Comparison of ENCODE assay signal across 35 cellular contexts in the genomic region with DNA sequence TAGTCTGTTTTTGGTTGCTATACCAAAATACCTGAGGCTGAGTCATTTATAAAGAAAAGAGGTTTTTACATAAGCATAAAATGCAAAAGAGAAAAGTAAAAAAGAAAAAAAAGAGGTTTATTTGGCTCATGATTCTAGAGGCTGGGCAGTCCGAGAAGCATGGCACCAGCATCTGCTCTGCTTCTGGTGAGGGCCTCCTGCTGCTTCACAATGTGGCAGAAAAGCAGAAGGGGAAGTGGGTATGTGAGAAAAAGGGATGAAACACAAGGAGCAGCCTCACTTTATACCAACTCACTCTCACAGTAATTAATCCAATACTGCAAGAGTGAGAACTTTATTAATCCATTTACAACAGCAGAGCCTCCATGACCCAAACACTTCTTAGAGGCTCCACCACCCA. TPM values are rescaled to one million over a fixed set of nuclear protein-coding genes. Genes with fewer than 3 reads are reported as not detected.
"Had no signal": no experiment of that assay in that cellular context is flagged by ENCODE, and none has a peak within 500 bp of the region (broad histone marks: within the 10 kb centered on the region; RNA-seq: fewer than 3 reads in every experiment).

No MANE protein-coding gene starts in this region.

- DNase-seq: naive thymus-derived CD8-positive, alpha-beta T cell; nephron progenitor cell; nucleus accumbens; pancreas; posterior cingulate gyrus; psoas muscle; right cardiac atrium; spleen; stimulated activated CD4-positive, alpha-beta T cell treated with anti-CD3 and anti-CD28 coated beads, Interleukin-12 subunit alpha, Interleukin-12 subunit beta, amount 100 ng/mL, for 4 hours; stimulated activated CD4-positive, alpha-beta T cell treated with anti-CD3 and anti-CD28 coated beads, Interleukin-1b, Interleukin-23, amount 100 ng/mL, for 48 hours; stimulated activated CD4-positive, alpha-beta T cell treated with anti-CD3 and anti-CD28 coated beads, Interleukin-4, amount 100 ng/mL, for 1 hour; stimulated activated CD4-positive, alpha-beta T cell treated with anti-CD3 and anti-CD28 coated beads, Interleukin-4, amount 100 ng/mL, for 4 hours; stimulated activated CD8-positive, alpha-beta memory T cell treated with anti-CD3 and anti-CD28 coated beads, Interleukin-4, amount 100 ng/mL, for 48 hours; stimulated activated naive CD4-positive, alpha-beta T cell; stimulated activated naive CD8-positive, alpha-beta T cell treated with anti-CD3 and anti-CD28 coated beads, Interleukin-15, amount 100 ng/mL, for 72 hours; stimulated activated naive CD8-positive, alpha-beta T cell treated with anti-CD3 and anti-CD28 coated beads, Interleukin-15, Interleukin-2, amounts not matched to agents 100 U/mL and 50 U/mL, for 24 hours; substantia nigra; testis; tibial artery; transverse colon; upper lobe of right lung; uterus had no signal

- ATAC-seq: naive thymus-derived CD8-positive, alpha-beta T cell; natural killer cell treated with Interleukin-12 subunit alpha and Interleukin-12 subunit beta and Interleukin-15 and Interleukin-18, amount 100 ng/mL, for 72 hours; pancreas; psoas muscle; right cardiac atrium; sciatic nerve; stimulated activated memory B cell treated with anti-CD40 and anti-IgM and Interleukin-4, amounts not matched to agents 10 μg/mL and 1 μg/mL and 100 μg/mL, for 72 hours; stimulated activated naive CD8-positive, alpha-beta T cell treated with anti-CD3 and anti-CD28 coated beads, Interleukin-15, amount 100 ng/mL, for 72 hours; stimulated activated naive CD8-positive, alpha-beta T cell treated with anti-CD3 and anti-CD28 coated beads, Interleukin-15, Interleukin-2, amounts not matched to agents 100 U/mL and 50 U/mL, for 24 hours; upper lobe of right lung had no signal

- H3K27ac Mint-ChIP-seq: naive thymus-derived CD8-positive, alpha-beta T cell; natural killer cell treated with Interleukin-12 subunit alpha and Interleukin-12 subunit beta and Interleukin-15 and Interleukin-18, amount 100 ng/mL, for 72 hours; nephron progenitor cell; progenitor cell of endocrine pancreas; stimulated activated memory B cell treated with anti-CD40 and anti-IgM and Interleukin-4, amounts not matched to agents 10 μg/mL and 1 μg/mL and 100 μg/mL, for 72 hours; stimulated activated naive CD8-positive, alpha-beta T cell treated with anti-CD3 and anti-CD28 coated beads, Interleukin-15, amount 100 ng/mL, for 72 hours; type B pancreatic cell had no signal

- H3K27me3 ChIP-seq: neutrophil, pancreas, spleen, suprapubic skin, testis, tibial artery, transverse colon, upper lobe of right lung, uterus had no signal

- H3K9me3 ChIP-seq: neutrophil, pancreas, psoas muscle, suprapubic skin, testis, transverse colon, upper lobe of right lung, uterus had no signal

- H3K36me3 ChIP-seq: neutrophil, pancreas, spleen, suprapubic skin, tibial artery, transverse colon, upper lobe of right lung, uterus had no signal

- FAIRE-seq: pancreas had no signal

- H3K4me1 ChIP-seq: pancreas, psoas muscle, spleen, testis, transverse colon, upper lobe of right lung, uterus had no signal

- H3K27ac ChIP-seq: neutrophil, pancreas, psoas muscle, skin epidermis, spleen, suprapubic skin, testis, tibial artery, transverse colon, upper lobe of right lung, uterus had no signal

- H3K4me3 ChIP-seq: pancreas, psoas muscle, skin epidermis, smooth muscle cell, spleen, suprapubic skin, testis, tibial artery, transverse colon, upper lobe of right lung, uterus had no signal

- H3K4me2 ChIP-seq: smooth muscle cell had no signal

- H3K27me3 Mint-ChIP-seq: progenitor cell of endocrine pancreas; stimulated activated memory B cell treated with anti-CD40 and anti-IgM and Interleukin-4, amounts not matched to agents 10 μg/mL and 1 μg/mL and 100 μg/mL, for 72 hours had no signal

- H3K36me3 Mint-ChIP-seq: naive thymus-derived CD8-positive, alpha-beta T cell; stimulated activated memory B cell treated with anti-CD40 and anti-IgM and Interleukin-4, amounts not matched to agents 10 μg/mL and 1 μg/mL and 100 μg/mL, for 72 hours; type B pancreatic cell had no signal

- H3K9me3 Mint-ChIP-seq: neural crest cell, type B pancreatic cell had no signal

- H3K4me1 Mint-ChIP-seq: naive thymus-derived CD8-positive, alpha-beta T cell; stimulated activated memory B cell treated with anti-CD40 and anti-IgM and Interleukin-4, amounts not matched to agents 10 μg/mL and 1 μg/mL and 100 μg/mL, for 72 hours; stimulated activated naive CD8-positive, alpha-beta T cell treated with anti-CD3 and anti-CD28 coated beads, Interleukin-15, amount 100 ng/mL, for 72 hours had no signal

- H3K4me3 Mint-ChIP-seq: naive thymus-derived CD8-positive, alpha-beta T cell; natural killer cell treated with Interleukin-12 subunit alpha and Interleukin-12 subunit beta and Interleukin-15 and Interleukin-18, amount 100 ng/mL, for 72 hours; nephron progenitor cell; neural crest cell; stimulated activated memory B cell treated with anti-CD40 and anti-IgM and Interleukin-4, amounts not matched to agents 10 μg/mL and 1 μg/mL and 100 μg/mL, for 72 hours; stimulated activated naive CD8-positive, alpha-beta T cell treated with anti-CD3 and anti-CD28 coated beads, Interleukin-15, amount 100 ng/mL, for 72 hours; type B pancreatic cell had no signal

RNA-seq across cellular contexts. Expression of a gene that starts 47.1 kb away (rescaled TPM):
- total RNA-seq: naive thymus-derived CD8-positive, alpha-beta T cell; neural crest cell; omental fat pad; pancreas; progenitor cell of endocrine pancreas; psoas muscle; renal cortical epithelial cell; right cardiac atrium; sciatic nerve; smooth muscle cell; spleen; suprapubic skin; transverse colon; upper lobe of right lung; urinary bladder; uterus had no signal
- polyA plus RNA-seq: naive thymus-derived CD8-positive, alpha-beta T cell; psoas muscle; right cardiac atrium; smooth muscle cell; spleen; urinary bladder had no signal
